10 cellular contexts compared by ENCODE assay signal in the genomic region with DNA sequence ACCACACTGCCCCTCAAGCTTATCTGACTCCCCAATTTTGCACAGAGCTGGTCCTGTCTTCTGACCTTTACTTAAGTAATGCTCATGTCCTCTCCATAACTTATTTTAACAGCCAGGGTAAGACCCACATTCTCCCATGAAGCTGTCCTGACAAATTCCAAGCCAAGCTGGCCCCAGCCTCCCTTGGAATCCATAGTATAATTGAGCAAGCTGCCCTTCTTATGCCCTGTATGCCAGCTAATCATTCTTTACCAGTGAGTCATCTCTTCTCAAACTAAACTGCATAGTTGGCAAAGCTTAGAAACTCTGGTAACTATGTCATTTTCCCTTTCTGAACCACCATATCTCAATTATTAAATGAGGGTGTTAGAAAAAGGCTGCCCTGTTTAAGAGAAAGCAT.
DNase-seq lines count a peak whose midpoint lies in the region; ATAC-seq, FAIRE-seq and TF ChIP-seq lines count a peak whose summit lies in the region.
"Had no signal": no experiment of that assay in that cellular context is flagged by ENCODE, and none has a peak within 500 bp of the region (broad histone marks: within the 10 kb centered on the region; RNA-seq: fewer than 3 reads in every experiment).

No MANE protein-coding gene starts in this region.

- H3K4me3 ChIP-seq in SJSA1 (no peak overlapping the region), pancreas (no peak overlapping the region)
- H3K4me3 ChIP-seq: K562 had no signal

- H3K36me3 ChIP-seq in SJSA1 (no peaks in the 10 kb centered on the region), pancreas (no peaks in the 10 kb centered on the region)

- H3K27me3 Mint-ChIP-seq in stimulated activated naive CD8-positive, alpha-beta T cell treated with anti-CD3 and anti-CD28 coated beads, Interleukin-15, amount 100 ng/mL, for 72 hours: no peaks in the 10 kb centered on the region

- no peaks in the 10 kb centered on the region for H3K9me3 ChIP-seq in SJSA1 (replicated peaks)
- H3K9me3 ChIP-seq in pancreas: no peaks in the 10 kb centered on the region

- H3K4me1 ChIP-seq in SJSA1 (replicated peaks) (peaks cover 14% of the 10 kb centered on the region), pancreas (peaks cover 15 to 36% (median 24%) of the 10 kb centered on the region in 3 donors)

- H3K27ac Mint-ChIP-seq in stimulated activated naive CD8-positive, alpha-beta T cell treated with anti-CD3 and anti-CD28 coated beads, Interleukin-15, amount 100 ng/mL, for 72 hours: no peak overlapping the region

- H3K27ac ChIP-seq in SJSA1 (peak overlapping the region; percentile 64), pancreas (peak overlapping the region in 2 of 4 donors; percentile 34 to 44)

- ATAC-seq in pancreas: peak; percentile 72 to 84 (median 79)
- ATAC-seq in stimulated activated naive CD8-positive, alpha-beta T cell treated with anti-CD3 and anti-CD28 coated beads, Interleukin-15, amount 100 ng/mL, for 72 hours: no peak
- no peak for ATAC-seq in GM21529 (IDR thresholded peaks at IDR 0.05; ENCODE audit: unreplicated experiment)
- ATAC-seq: K562 had no signal

- FAIRE-seq in pancreas (lab: Jason Lieb, UNC): no peak
- FAIRE-seq: K562 had no signal

- TF ChIP-seq CTCF in pancreas (IDR thresholded peaks at IDR 0.05): no peak

- intact Hi-C loops in pancreas (cut with DNase I): no loop called here

- H3K27me3 ChIP-seq in SJSA1 (replicated peaks) (no peaks in the 10 kb centered on the region), pancreas (no peaks in the 10 kb centered on the region)

- no peaks in the 10 kb centered on the region for H3K4me1 Mint-ChIP-seq in stimulated activated naive CD8-positive, alpha-beta T cell treated with anti-CD3 and anti-CD28 coated beads, Interleukin-15, amount 100 ng/mL, for 72 hours

- H3K4me3 Mint-ChIP-seq in stimulated activated naive CD8-positive, alpha-beta T cell treated with anti-CD3 and anti-CD28 coated beads, Interleukin-15, amount 100 ng/mL, for 72 hours: no peak overlapping the region

- DNase-seq in EH (ENCODE audit: low read depth): peak; percentile 76
- DNase-seq in SJSA1 (ENCODE audit: low read depth in 1 of 2, low spot score in 2 of 2): peak; percentile 56 to 57
- DNase-seq in fibroblast of peridontal ligament (ENCODE audit: extremely low read depth): peak; percentile 90
- no peak for DNase-seq in pancreas
- DNase-seq in stimulated activated naive CD8-positive, alpha-beta T cell treated with anti-CD3 and anti-CD28 coated beads, Interleukin-15, amount 100 ng/mL, for 72 hours: no peak
- no peak for DNase-seq in activated naive CD4-positive, alpha-beta T cell treated with Interleukin-2 at 50 U/mL for 16 hours
- no peak for DNase-seq in activated CD4-positive, alpha-beta T cell treated with anti-CD3 and anti-CD28 coated beads, Interleukin-2, amount 50 U/mL, for 4 hours
- DNase-seq: DMS79 had no signal

- H3K9me3 Mint-ChIP-seq in stimulated activated naive CD8-positive, alpha-beta T cell treated with anti-CD3 and anti-CD28 coated beads, Interleukin-15, amount 100 ng/mL, for 72 hours: no peaks in the 10 kb centered on the region

Comparison
In these comparisons a context has a peak if more than half of its experiments do, and no peak if none do; other contexts are left out.
1. DNase-seq: peak in EH (single experiment), SJSA1 (2 of 2) and fibroblast of peridontal ligament (single experiment); none in pancreas (0 of 6), stimulated activated naive CD8-positive, alpha-beta T cell treated with anti-CD3 and anti-CD28 coated beads, Interleukin-15, amount 100 ng/mL, for 72 hours (0 of 2), activated naive CD4-positive, alpha-beta T cell treated with Interleukin-2 at 50 U/mL for 16 hours (single experiment) and activated CD4-positive, alpha-beta T cell treated with anti-CD3 and anti-CD28 coated beads, Interleukin-2, amount 50 U/mL, for 4 hours (0 of 2).
2. ATAC-seq: peak in pancreas (4 of 4); none in stimulated activated naive CD8-positive, alpha-beta T cell treated with anti-CD3 and anti-CD28 coated beads, Interleukin-15, amount 100 ng/mL, for 72 hours (single experiment) and GM21529 (single experiment).